Comparison of ENCODE assay signal across 1 cellular context in the genomic region with DNA sequence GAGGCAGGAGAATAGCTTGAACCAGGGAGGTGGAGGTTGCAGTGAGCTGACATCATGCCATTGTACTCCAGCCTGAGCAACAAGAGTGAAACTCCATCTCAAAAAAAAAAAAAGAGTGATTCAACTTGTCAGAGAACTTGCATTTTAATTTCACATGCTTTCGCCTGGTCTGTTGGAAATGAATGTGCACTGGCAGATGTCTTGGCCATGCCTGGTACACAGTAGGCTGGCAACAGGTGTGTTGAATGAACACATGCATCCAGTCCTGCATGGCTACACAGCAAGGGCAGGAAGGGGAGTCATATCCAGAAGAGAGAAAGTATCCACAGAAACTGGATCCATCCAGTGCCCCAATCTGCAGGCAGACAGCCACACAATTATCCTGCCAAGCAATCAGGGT.
TF ChIP-seq lines count a peak whose summit lies in the region.

No MANE protein-coding gene starts in this region.

TF ChIP-seq in WTC11, 78 proteins besides CTCF, POLR2A, EP300 and RAD21 (continued from another document):
- TF ChIP-seq, protein P1, sequence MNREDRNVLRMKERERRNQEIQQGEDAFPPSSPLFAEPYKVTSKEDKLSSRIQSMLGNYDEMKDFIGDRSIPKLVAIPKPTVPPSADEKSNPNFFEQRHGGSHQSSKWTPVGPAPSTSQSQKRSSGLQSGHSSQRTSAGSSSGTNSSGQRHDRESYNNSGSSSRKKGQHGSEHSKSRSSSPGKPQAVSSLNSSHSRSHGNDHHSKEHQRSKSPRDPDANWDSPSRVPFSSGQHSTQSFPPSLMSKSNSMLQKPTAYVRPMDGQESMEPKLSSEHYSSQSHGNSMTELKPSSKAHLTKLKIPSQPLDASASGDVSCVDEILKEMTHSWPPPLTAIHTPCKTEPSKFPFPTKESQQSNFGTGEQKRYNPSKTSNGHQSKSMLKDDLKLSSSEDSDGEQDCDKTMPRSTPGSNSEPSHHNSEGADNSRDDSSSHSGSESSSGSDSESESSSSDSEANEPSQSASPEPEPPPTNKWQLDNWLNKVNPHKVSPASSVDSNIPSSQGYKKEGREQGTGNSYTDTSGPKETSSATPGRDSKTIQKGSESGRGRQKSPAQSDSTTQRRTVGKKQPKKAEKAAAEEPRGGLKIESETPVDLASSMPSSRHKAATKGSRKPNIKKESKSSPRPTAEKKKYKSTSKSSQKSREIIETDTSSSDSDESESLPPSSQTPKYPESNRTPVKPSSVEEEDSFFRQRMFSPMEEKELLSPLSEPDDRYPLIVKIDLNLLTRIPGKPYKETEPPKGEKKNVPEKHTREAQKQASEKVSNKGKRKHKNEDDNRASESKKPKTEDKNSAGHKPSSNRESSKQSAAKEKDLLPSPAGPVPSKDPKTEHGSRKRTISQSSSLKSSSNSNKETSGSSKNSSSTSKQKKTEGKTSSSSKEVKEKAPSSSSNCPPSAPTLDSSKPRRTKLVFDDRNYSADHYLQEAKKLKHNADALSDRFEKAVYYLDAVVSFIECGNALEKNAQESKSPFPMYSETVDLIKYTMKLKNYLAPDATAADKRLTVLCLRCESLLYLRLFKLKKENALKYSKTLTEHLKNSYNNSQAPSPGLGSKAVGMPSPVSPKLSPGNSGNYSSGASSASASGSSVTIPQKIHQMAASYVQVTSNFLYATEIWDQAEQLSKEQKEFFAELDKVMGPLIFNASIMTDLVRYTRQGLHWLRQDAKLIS (CRISPR knock-in tag; IDR thresholded peaks at IDR 0.05; ENCODE audit: borderline replicate concordance): no peak
- TF ChIP-seq FOXK1 (CRISPR knock-in tag; IDR thresholded peaks at IDR 0.05): no peak
- no peak for TF ChIP-seq NFE2L1 (CRISPR knock-in tag; IDR thresholded peaks at IDR 0.05)
- TF ChIP-seq, protein P2, sequence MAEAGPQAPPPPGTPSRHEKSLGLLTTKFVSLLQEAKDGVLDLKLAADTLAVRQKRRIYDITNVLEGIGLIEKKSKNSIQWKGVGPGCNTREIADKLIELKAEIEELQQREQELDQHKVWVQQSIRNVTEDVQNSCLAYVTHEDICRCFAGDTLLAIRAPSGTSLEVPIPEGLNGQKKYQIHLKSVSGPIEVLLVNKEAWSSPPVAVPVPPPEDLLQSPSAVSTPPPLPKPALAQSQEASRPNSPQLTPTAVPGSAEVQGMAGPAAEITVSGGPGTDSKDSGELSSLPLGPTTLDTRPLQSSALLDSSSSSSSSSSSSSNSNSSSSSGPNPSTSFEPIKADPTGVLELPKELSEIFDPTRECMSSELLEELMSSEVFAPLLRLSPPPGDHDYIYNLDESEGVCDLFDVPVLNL (CRISPR knock-in tag; IDR thresholded peaks at IDR 0.05; ENCODE audit: borderline replicate concordance, low read depth): no peak
- no peak for TF ChIP-seq ZBTB21 (CRISPR knock-in tag; IDR thresholded peaks at IDR 0.05; ENCODE audit: borderline replicate concordance)
- TF ChIP-seq, protein P3, sequence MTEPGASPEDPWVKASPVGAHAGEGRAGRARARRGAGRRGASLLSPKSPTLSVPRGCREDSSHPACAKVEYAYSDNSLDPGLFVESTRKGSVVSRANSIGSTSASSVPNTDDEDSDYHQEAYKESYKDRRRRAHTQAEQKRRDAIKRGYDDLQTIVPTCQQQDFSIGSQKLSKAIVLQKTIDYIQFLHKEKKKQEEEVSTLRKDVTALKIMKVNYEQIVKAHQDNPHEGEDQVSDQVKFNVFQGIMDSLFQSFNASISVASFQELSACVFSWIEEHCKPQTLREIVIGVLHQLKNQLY (CRISPR knock-in tag; IDR thresholded peaks at IDR 0.05): no peak
